ENCODE assay signal across 8 cellular contexts in genomic region chr1:228102791-228103620, GRCh38. TPM values are rescaled to one million over a fixed set of nuclear protein-coding genes. Genes with fewer than 3 reads are reported as not detected.
DNase-seq lines count a peak whose midpoint lies in the region; ATAC-seq and TF ChIP-seq lines count a peak whose summit lies in the region.

Gene C1orf35 (minus strand): TSS chr1:228103325. CDS start chr1:228103227, 98 bp downstream.

- no peaks in the 10 kb centered on the region for H3K9me3 ChIP-seq in SK-N-SH
- H3K9me3 ChIP-seq in suprapubic skin = no peaks in the 10 kb centered on the region

- WGBS in SK-N-SH (ENCODE audit: low lambda C conversion rate) = 1% methylated on average over 52 of the region's 104 CpGs
- 2% methylated on average over 21 of the region's 104 CpGs for WGBS in suprapubic skin

- peaks cover 5% of the 10 kb centered on the region for H3K27me3 Mint-ChIP-seq in activated naive CD4-positive, alpha-beta T cell treated with anti-CD3 and anti-CD28 coated beads, Interleukin-2, amount 10 ng/mL, durations not matched to agents 7 days and 5 days

- peak within 1 kb of the TSS; percentile 95 for H3K27ac Mint-ChIP-seq in activated naive CD4-positive, alpha-beta T cell treated with anti-CD3 and anti-CD28 coated beads, Interleukin-2, amount 10 ng/mL, durations not matched to agents 7 days and 5 days

- CTCF ChIA-PET in SK-N-SH (lab: Yijun Ruan, JAX) = no interaction called here
- CTCF ChIA-PET in activated naive CD4-positive, alpha-beta T cell treated with anti-CD3 and anti-CD28 coated beads, Interleukin-2, amount 10 ng/mL, durations not matched to agents 7 days and 5 days (lab: Charles Lee) = interaction anchor here (1.5 kb wide), 1 partner anchor 28 kb away, joined by 4 read pairs; no protein-coding TSS in a partner anchor

- H3K4me3 ChIP-seq in GM08714 (ENCODE audit: low read length) = peak within 1 kb of the TSS; percentile 91
- peak within 1 kb of the TSS; percentile 83 to 98 for H3K4me3 ChIP-seq in SK-N-SH (ENCODE audit: low read depth in 2 of 2, low read length in 1 of 2)
- peak within 1 kb of the TSS; percentile 96 for H3K4me3 ChIP-seq in suprapubic skin

- peaks cover 28% of the 10 kb centered on the region for H3F3A ChIP-seq in SK-N-SH (replicated peaks; ENCODE audit: insufficient read depth)

- peaks cover 39% of the 10 kb centered on the region for H4K20me1 ChIP-seq in SK-N-SH (ENCODE audit: insufficient read depth)

- H3K27ac ChIP-seq in SK-N-SH (ENCODE audit: low read depth in 2 of 2, low read length in 1 of 2) = peak within 1 kb of the TSS; percentile 75 to 79
- peak within 1 kb of the TSS; percentile 96 for H3K27ac ChIP-seq in suprapubic skin

- no peak for TF ChIP-seq CTCF in SK-N-SH (IDR thresholded peaks at IDR 0.05)
- no peak for TF ChIP-seq CTCF in suprapubic skin (IDR thresholded peaks at IDR 0.05)

- H3K4me1 Mint-ChIP-seq in activated naive CD4-positive, alpha-beta T cell treated with anti-CD3 and anti-CD28 coated beads, Interleukin-2, amount 10 ng/mL, durations not matched to agents 7 days and 5 days = peaks cover 40% of the 10 kb centered on the region

- H2AFZ ChIP-seq in SK-N-SH (ENCODE audit: low read depth) = peak within 1 kb of the TSS; percentile 94

- no peaks in the 10 kb centered on the region for H3K9me2 ChIP-seq in SK-N-SH

- peaks cover 30 to 52% of the 10 kb centered on the region in 2 experiments for H3K36me3 ChIP-seq in SK-N-SH (replicated peaks in 1 of 2; ENCODE audit: control insufficient read depth in 1 of 2, insufficient read depth in 2 of 2, low read length in 1 of 2)
- H3K36me3 ChIP-seq in suprapubic skin = peaks cover 46% of the 10 kb centered on the region

- H3K27me3 ChIP-seq in SK-N-SH (ENCODE audit: insufficient read depth) = no peaks in the 10 kb centered on the region
- no peaks in the 10 kb centered on the region for H3K27me3 ChIP-seq in suprapubic skin

- peak within 1 kb of the TSS; percentile 77 for H3K4me2 ChIP-seq in SK-N-SH

- H3K9ac ChIP-seq in SK-N-SH = peak within 1 kb of the TSS; percentile 78

- POLR2A ChIA-PET in SK-N-SH (lab: Yijun Ruan, JAX) = no interaction called here

- TF ChIP-seq POLR2A in suprapubic skin (IDR thresholded peaks at IDR 0.05) = no peak

- H3K36me3 Mint-ChIP-seq in activated naive CD4-positive, alpha-beta T cell treated with anti-CD3 and anti-CD28 coated beads, Interleukin-2, amount 10 ng/mL, durations not matched to agents 7 days and 5 days = peaks cover 32% of the 10 kb centered on the region

- H3K9me3 Mint-ChIP-seq in activated naive CD4-positive, alpha-beta T cell treated with anti-CD3 and anti-CD28 coated beads, Interleukin-2, amount 10 ng/mL, durations not matched to agents 7 days and 5 days = no peaks in the 10 kb centered on the region

- H3K4me1 ChIP-seq in SK-N-SH (ENCODE audit: control insufficient read depth in 1 of 2, insufficient read depth in 2 of 2, low read depth in 1 of 2, low read length in 1 of 2) = peaks cover 4 to 31% of the 10 kb centered on the region in 2 experiments; a peak in 3 of 4 replicates
- H3K4me1 ChIP-seq in suprapubic skin = peaks cover 39% of the 10 kb centered on the region

- peak within 1 kb of the TSS; percentile 94 for H3K4me3 Mint-ChIP-seq in activated naive CD4-positive, alpha-beta T cell treated with anti-CD3 and anti-CD28 coated beads, Interleukin-2, amount 10 ng/mL, durations not matched to agents 7 days and 5 days

- DNase-seq in NCI-H1092 (lab: John Stamatoyannopoulos, UW) (peak; percentile 96), SK-N-SH (peak; percentile 99), germinal center (ENCODE audit: low spot score) (peak; percentile 95), nucleus accumbens (lab: John Stamatoyannopoulos, UW) (peak in 55 of 56 donors; percentile 31 to 94 (median 83)), suprapubic skin (ENCODE audit: low spot score in 2 of 2) (peak; percentile 96)
- DNase-seq in activated naive CD4-positive, alpha-beta T cell treated with anti-CD3 and anti-CD28 coated beads, Interleukin-2, amount 10 ng/mL, durations not matched to agents 7 days and 5 days = peak; percentile 97

- ATAC-seq in HG02610 (IDR thresholded peaks at IDR 0.05; ENCODE audit: unreplicated experiment) = peak; percentile 68

- TF ChIP-seq RAD21 in SK-N-SH (IDR thresholded peaks at IDR 0.05; ENCODE audit: low read length) = no peak

- peaks cover 57% of the 10 kb centered on the region for H3K79me2 ChIP-seq in SK-N-SH (ENCODE audit: insufficient read depth)

- TF ChIP-seq EP300 in SK-N-SH (IDR thresholded peaks at IDR 0.05; ENCODE audit: borderline replicate concordance in 1 of 2, low read depth in 1 of 2, low read length in 1 of 2) (peak in 1 of 2 experiments; percentile 15; a peak in 1 of 4 replicates), suprapubic skin (IDR thresholded peaks at IDR 0.05) (no peak)

TF ChIP-seq in SK-N-SH, 30 proteins besides CTCF, POLR2A, EP300 and RAD21 (continues in another document):
- no peak for TF ChIP-seq PBX3 (IDR thresholded peaks at IDR 0.05)
- 0 out of 2 replicates have a peak, but pooled peaks have one; percentile 29 for TF ChIP-seq GABPA (IDR thresholded peaks at IDR 0.05; ENCODE audit: low read depth)
- TF ChIP-seq FOXM1 (IDR thresholded peaks at IDR 0.05; ENCODE audit: low read depth) = no peak
- no peak for TF ChIP-seq FOXJ3 (CRISPR knock-in tag; IDR thresholded peaks at IDR 0.05)
- TF ChIP-seq SIN3A (IDR thresholded peaks at IDR 0.05; ENCODE audit: borderline replicate concordance, low read depth, low read length) = no peak; the same call in 1 of the 2 replicates
- TF ChIP-seq MAX (IDR thresholded peaks at IDR 0.05; ENCODE audit: low read depth) = peak; percentile 92
- no peak for TF ChIP-seq EZH2phosphoT487 (IDR thresholded peaks at IDR 0.05; ENCODE audit: borderline replicate concordance, low read depth)
- no peak for TF ChIP-seq JUND (IDR thresholded peaks at IDR 0.05)
- TF ChIP-seq USF2 (IDR thresholded peaks at IDR 0.05; ENCODE audit: borderline replicate concordance, low read depth, low read length) = no peak
- TF ChIP-seq FOSL2 (IDR thresholded peaks at IDR 0.05; ENCODE audit: borderline replicate concordance, low read depth) = no peak
- 0 out of 2 replicates have a peak, but pooled peaks have one; percentile 19 for TF ChIP-seq ELF1 (IDR thresholded peaks at IDR 0.05)
- peak; percentile 84 for TF ChIP-seq MXI1 (IDR thresholded peaks at IDR 0.05; ENCODE audit: low read depth, low read length)
- TF ChIP-seq TEAD4 (IDR thresholded peaks at IDR 0.05; ENCODE audit: borderline replicate concordance, insufficient read depth) = no peak
- TF ChIP-seq ZBTB33 (IDR thresholded peaks at IDR 0.05; ENCODE audit: borderline replicate concordance, low read depth) = no peak
- TF ChIP-seq MEF2A (IDR thresholded peaks at IDR 0.05; ENCODE audit: borderline replicate concordance, low read depth) = no peak
- no peak for TF ChIP-seq IRF3 (IDR thresholded peaks at IDR 0.05; ENCODE audit: low read depth, low read length)
- 0 out of 2 replicates have a peak, but pooled peaks have one; percentile 47 for TF ChIP-seq YY1 (IDR thresholded peaks at IDR 0.05; ENCODE audit: low read depth)
- TF ChIP-seq SMC3 (IDR thresholded peaks at IDR 0.05; ENCODE audit: low read depth, low read length) = no peak

RNA-seq across cellular contexts. Expression of gene C1orf35, which starts in this region (rescaled TPM):
- 28.6 and 42.9 TPM in 2 replicates for polyA plus RNA-seq in SK-N-SH (2012; rRNA removed)
- 17.8 and 24.9 TPM in 2 replicates for polyA plus RNA-seq in SK-N-SH (2012; cell fraction: cytosol; rRNA removed)
- polyA plus RNA-seq in SK-N-SH (2012; cell fraction: nucleus; rRNA removed) = 107 and 195 TPM in 2 replicates
- total RNA-seq in suprapubic skin = 10 to 100 TPM; 10.6 to 32.3 (median 17.1) TPM

Comparison
In these comparisons a context has a peak if more than half of its experiments do, and no peak if none do; other contexts are left out.
1. Peak in every context shown above with its lines: DNase-seq, ATAC-seq, H3K4me3 ChIP-seq and H3K27ac ChIP-seq.